In the genomic region with DNA sequence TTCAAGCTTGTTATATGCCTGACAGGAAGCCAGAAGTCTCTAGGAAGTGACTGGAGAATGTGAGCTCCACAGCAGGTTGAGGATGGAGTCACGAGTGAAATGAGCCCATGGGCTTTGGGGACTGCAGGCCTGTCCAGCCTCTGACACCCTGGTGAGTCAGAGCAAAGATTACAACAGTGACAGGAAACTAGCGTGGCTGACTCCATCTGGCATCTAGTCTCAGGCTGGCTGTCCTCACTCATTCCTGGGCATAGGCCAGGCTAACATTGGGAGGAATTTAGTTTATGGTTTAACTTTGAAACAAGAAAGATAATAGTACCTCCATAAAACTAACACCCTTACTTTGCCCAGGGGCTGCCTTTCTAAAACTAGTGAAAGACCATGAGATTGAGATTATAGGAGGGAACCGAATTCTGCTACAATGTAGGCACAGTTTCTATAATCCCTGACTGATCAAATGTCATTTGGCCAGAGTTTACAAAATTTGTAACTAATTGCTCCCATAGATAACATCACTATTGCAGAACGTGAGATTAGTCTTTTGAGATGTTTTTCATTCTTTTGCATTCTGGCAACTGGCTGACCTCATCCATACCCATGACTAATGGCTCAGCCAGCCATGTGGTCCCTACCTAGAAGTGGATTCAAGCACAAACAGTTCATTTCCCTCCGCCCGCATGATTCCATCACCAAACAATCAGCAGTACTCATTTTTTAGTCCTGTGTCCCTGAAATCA, we compare ENCODE assay signal across 1 cellular context.
TF ChIP-seq lines count a peak whose summit lies in the region.

No MANE protein-coding gene starts in this region.

TF ChIP-seq in HEK293, 187 proteins besides CTCF, POLR2A, EP300 and RAD21 (continued from another document):
- TF ChIP-seq, protein P1, sequence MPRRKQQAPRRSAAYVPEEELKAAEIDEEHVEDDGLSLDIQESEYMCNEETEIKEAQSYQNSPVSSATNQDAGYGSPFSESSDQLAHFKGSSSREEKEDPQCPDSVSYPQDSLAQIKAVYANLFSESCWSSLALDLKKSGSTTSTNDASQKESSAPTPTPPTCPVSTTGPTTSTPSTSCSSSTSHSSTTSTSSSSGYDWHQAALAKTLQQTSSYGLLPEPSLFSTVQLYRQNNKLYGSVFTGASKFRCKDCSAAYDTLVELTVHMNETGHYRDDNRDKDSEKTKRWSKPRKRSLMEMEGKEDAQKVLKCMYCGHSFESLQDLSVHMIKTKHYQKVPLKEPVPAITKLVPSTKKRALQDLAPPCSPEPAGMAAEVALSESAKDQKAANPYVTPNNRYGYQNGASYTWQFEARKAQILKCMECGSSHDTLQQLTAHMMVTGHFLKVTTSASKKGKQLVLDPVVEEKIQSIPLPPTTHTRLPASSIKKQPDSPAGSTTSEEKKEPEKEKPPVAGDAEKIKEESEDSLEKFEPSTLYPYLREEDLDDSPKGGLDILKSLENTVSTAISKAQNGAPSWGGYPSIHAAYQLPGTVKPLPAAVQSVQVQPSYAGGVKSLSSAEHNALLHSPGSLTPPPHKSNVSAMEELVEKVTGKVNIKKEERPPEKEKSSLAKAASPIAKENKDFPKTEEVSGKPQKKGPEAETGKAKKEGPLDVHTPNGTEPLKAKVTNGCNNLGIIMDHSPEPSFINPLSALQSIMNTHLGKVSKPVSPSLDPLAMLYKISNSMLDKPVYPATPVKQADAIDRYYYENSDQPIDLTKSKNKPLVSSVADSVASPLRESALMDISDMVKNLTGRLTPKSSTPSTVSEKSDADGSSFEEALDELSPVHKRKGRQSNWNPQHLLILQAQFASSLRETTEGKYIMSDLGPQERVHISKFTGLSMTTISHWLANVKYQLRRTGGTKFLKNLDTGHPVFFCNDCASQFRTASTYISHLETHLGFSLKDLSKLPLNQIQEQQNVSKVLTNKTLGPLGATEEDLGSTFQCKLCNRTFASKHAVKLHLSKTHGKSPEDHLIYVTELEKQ (tag by site-specific recombination; IDR thresholded peaks at IDR 0.05; ENCODE audit: borderline replicate concordance), result no peak
- 0 out of 2 replicates have a peak, but pooled peaks have one; percentile 52 for TF ChIP-seq ZFP69B (tag by site-specific recombination; IDR thresholded peaks at IDR 0.05)
- TF ChIP-seq SP7 (tag by site-specific recombination; IDR thresholded peaks at IDR 0.05), result 0 out of 2 replicates have a peak, but pooled peaks have one; percentile 19
- TF ChIP-seq ZNF138 (tag by site-specific recombination; IDR thresholded peaks at IDR 0.05; ENCODE audit: borderline replicate concordance), result no peak
- TF ChIP-seq MZF1 (tag by site-specific recombination; IDR thresholded peaks at IDR 0.05; ENCODE audit: borderline replicate concordance), result no peak
- TF ChIP-seq ZNF292 (tag by site-specific recombination; IDR thresholded peaks at IDR 0.05; ENCODE audit: borderline replicate concordance, low read depth), result no peak
- TF ChIP-seq ZBTB8A (tag by site-specific recombination; IDR thresholded peaks at IDR 0.05), result no peak
- TF ChIP-seq, protein P2, sequence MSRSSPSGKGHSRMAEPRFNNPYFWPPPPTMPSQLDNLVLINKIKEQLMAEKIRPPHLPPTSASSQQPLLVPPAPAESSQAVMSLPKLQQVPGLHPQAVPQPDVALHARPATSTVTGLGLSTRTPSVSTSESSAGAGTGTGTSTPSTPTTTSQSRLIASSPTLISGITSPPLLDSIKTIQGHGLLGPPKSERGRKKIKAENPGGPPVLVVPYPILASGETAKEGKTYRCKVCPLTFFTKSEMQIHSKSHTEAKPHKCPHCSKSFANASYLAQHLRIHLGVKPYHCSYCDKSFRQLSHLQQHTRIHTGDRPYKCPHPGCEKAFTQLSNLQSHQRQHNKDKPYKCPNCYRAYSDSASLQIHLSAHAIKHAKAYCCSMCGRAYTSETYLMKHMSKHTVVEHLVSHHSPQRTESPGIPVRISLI (tag by site-specific recombination; IDR thresholded peaks at IDR 0.05), result peak; percentile 79; the same call in 1 of the 2 replicates
- TF ChIP-seq, protein P3, sequence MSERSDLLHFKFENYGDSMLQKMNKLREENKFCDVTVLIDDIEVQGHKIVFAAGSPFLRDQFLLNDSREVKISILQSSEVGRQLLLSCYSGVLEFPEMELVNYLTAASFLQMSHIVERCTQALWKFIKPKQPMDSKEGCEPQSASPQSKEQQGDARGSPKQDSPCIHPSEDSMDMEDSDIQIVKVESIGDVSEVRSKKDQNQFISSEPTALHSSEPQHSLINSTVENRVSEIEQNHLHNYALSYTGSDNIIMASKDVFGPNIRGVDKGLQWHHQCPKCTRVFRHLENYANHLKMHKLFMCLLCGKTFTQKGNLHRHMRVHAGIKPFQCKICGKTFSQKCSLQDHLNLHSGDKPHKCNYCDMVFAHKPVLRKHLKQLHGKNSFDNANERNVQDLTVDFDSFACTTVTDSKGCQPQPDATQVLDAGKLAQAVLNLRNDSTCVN (tag by site-specific recombination; optimal IDR thresholded peaks at IDR 0.05), result no peak
- TF ChIP-seq ZFP37 (tag by site-specific recombination; IDR thresholded peaks at IDR 0.05), result peak; percentile 82; the same call in 1 of the 2 replicates
- TF ChIP-seq, protein P4, sequence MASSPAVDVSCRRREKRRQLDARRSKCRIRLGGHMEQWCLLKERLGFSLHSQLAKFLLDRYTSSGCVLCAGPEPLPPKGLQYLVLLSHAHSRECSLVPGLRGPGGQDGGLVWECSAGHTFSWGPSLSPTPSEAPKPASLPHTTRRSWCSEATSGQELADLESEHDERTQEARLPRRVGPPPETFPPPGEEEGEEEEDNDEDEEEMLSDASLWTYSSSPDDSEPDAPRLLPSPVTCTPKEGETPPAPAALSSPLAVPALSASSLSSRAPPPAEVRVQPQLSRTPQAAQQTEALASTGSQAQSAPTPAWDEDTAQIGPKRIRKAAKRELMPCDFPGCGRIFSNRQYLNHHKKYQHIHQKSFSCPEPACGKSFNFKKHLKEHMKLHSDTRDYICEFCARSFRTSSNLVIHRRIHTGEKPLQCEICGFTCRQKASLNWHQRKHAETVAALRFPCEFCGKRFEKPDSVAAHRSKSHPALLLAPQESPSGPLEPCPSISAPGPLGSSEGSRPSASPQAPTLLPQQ (tag by site-specific recombination; IDR thresholded peaks at IDR 0.05), result peak; percentile 85
- TF ChIP-seq ZNF76 (tag by site-specific recombination; IDR thresholded peaks at IDR 0.05; ENCODE audit: borderline replicate concordance, low read depth), result no peak
- peak; percentile 30; the same call in 1 of the 2 replicates for TF ChIP-seq ZNF629 (tag by site-specific recombination; IDR thresholded peaks at IDR 0.05)
- TF ChIP-seq EGR2 (tag by site-specific recombination; IDR thresholded peaks at IDR 0.05; ENCODE audit: low read depth), result no peak
- peak; percentile 43; the same call in 1 of the 2 replicates for TF ChIP-seq ZNF366 (tag by site-specific recombination; conservative IDR thresholded peaks at IDR 0.05)
- 0 out of 2 replicates have a peak, but pooled peaks have one; percentile 15 for TF ChIP-seq SP3 (tag by site-specific recombination; IDR thresholded peaks at IDR 0.05)
